In the genomic region with DNA sequence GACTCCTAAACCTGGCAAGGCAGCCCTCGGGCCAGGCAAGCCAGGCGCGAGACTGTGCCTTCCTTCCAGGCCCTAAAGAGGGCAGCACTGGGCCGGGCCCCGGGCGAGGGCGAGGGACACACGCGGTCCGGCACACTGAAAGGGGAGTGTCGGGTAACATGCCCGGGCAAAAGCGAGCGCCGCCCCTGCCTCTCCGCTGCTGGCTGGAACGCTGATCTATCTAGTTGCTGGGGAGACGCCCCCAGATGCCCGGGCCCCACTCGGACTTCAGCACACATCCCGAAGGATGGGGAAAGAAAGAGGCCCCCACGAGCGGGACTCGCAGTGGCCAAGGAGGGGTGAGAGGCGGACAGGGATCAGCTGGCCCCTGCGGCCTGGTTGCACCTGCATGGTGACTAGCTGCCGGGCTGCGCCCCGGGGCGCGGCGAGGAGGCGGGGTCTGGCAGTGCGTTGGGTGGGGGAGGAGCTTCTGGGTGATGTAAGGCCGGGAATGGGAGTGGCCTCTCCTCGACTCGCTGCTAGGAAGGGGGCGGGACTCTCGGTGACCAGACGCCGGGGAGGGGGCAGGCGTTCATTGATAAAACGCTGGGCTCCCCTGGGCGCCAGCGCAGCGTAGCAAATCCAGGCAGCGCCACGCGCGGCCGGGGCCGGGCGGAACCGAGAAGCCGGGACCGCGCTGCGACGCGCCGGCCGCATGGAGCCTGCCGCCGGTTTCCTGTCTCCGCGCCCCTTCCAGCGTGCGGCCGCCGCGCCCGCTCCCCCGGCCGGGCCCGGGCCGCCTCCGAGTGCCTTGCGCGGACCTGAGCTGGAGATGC, we compare ENCODE assay signal across 1 cellular context.
TF ChIP-seq lines count a peak whose summit lies in the region.

TSS of gene PLK3 (plus strand) at position 608 of the 815 bp plus-strand sequence. CDS start at position 695, 87 bp downstream.

TF ChIP-seq in HepG2, 621 proteins besides CTCF, POLR2A, EP300 and RAD21 (continued from another document and continues in another):
- TF ChIP-seq SNAPC5 (CRISPR knock-in tag; IDR thresholded peaks at IDR 0.05; ENCODE audit: borderline replicate concordance), result peak; percentile 80; the same call in 1 of the 2 replicates
- no peak for TF ChIP-seq TCF7 (IDR thresholded peaks at IDR 0.05; ENCODE audit: low read depth)
- peak; percentile 66 for TF ChIP-seq SPEN (CRISPR knock-in tag; IDR thresholded peaks at IDR 0.05; ENCODE audit: low read depth)
- peak; percentile 73; the same call in 1 of the 2 replicates for TF ChIP-seq MIER2 (CRISPR knock-in tag; IDR thresholded peaks at IDR 0.05)
- peak; percentile 81 for TF ChIP-seq ZNF691 (CRISPR knock-in tag; IDR thresholded peaks at IDR 0.05; ENCODE audit: borderline replicate concordance, low read depth)
- peak; percentile 84 for TF ChIP-seq ZNF335 (CRISPR knock-in tag; IDR thresholded peaks at IDR 0.05)
- TF ChIP-seq CHD4 (IDR thresholded peaks at IDR 0.05; ENCODE audit: borderline replicate concordance, low read length), result no peak
- TF ChIP-seq, protein P1, sequence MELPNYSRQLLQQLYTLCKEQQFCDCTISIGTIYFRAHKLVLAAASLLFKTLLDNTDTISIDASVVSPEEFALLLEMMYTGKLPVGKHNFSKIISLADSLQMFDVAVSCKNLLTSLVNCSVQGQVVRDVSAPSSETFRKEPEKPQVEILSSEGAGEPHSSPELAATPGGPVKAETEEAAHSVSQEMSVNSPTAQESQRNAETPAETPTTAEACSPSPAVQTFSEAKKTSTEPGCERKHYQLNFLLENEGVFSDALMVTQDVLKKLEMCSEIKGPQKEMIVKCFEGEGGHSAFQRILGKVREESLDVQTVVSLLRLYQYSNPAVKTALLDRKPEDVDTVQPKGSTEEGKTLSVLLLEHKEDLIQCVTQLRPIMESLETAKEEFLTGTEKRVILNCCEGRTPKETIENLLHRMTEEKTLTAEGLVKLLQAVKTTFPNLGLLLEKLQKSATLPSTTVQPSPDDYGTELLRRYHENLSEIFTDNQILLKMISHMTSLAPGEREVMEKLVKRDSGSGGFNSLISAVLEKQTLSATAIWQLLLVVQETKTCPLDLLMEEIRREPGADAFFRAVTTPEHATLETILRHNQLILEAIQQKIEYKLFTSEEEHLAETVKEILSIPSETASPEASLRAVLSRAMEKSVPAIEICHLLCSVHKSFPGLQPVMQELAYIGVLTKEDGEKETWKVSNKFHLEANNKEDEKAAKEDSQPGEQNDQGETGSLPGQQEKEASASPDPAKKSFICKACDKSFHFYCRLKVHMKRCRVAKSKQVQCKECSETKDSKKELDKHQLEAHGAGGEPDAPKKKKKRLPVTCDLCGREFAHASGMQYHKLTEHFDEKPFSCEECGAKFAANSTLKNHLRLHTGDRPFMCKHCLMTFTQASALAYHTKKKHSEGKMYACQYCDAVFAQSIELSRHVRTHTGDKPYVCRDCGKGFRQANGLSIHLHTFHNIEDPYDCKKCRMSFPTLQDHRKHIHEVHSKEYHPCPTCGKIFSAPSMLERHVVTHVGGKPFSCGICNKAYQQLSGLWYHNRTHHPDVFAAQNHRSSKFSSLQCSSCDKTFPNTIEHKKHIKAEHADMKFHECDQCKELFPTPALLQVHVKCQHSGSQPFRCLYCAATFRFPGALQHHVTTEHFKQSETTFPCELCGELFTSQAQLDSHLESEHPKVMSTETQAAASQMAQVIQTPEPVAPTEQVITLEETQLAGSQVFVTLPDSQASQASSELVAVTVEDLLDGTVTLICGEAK (IDR thresholded peaks at IDR 0.05), result no peak
- TF ChIP-seq, protein P1 (CRISPR knock-in tag; IDR thresholded peaks at IDR 0.05), result peak; percentile 74; the same call in 1 of the 2 replicates
- no peak for TF ChIP-seq MZF1 (CRISPR knock-in tag; IDR thresholded peaks at IDR 0.05; ENCODE audit: borderline replicate concordance)
- TF ChIP-seq, protein P2, sequence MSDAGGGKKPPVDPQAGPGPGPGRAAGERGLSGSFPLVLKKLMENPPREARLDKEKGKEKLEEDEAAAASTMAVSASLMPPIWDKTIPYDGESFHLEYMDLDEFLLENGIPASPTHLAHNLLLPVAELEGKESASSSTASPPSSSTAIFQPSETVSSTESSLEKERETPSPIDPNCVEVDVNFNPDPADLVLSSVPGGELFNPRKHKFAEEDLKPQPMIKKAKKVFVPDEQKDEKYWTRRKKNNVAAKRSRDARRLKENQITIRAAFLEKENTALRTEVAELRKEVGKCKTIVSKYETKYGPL (CRISPR knock-in tag; IDR thresholded peaks at IDR 0.05), result no peak
- peak; percentile 96 for TF ChIP-seq FOXC1 (CRISPR knock-in tag; IDR thresholded peaks at IDR 0.05; ENCODE audit: borderline replicate concordance)
- TF ChIP-seq MEIS1 (CRISPR knock-in tag; IDR thresholded peaks at IDR 0.05; ENCODE audit: borderline replicate concordance), result peak; percentile 85
- peak; percentile 41; the same call in 1 of the 2 replicates for TF ChIP-seq ZNF446 (CRISPR knock-in tag; IDR thresholded peaks at IDR 0.05)
- TF ChIP-seq RBM22 (optimal IDR thresholded peaks at IDR 0.05; ENCODE audit: low read length), result no peak
- peak; percentile 84 for TF ChIP-seq YEATS2 (CRISPR knock-in tag; IDR thresholded peaks at IDR 0.05; ENCODE audit: borderline replicate concordance)
- peak; percentile 77 for TF ChIP-seq ZNF24 (IDR thresholded peaks at IDR 0.05)
- peak; percentile 41 for TF ChIP-seq ELF1 (CRISPR knock-in tag; IDR thresholded peaks at IDR 0.05)
- peak; percentile 72 for TF ChIP-seq ZNF781 (CRISPR knock-in tag; IDR thresholded peaks at IDR 0.05; ENCODE audit: borderline replicate concordance, not compliant biosample characterization)
- TF ChIP-seq, protein P3, sequence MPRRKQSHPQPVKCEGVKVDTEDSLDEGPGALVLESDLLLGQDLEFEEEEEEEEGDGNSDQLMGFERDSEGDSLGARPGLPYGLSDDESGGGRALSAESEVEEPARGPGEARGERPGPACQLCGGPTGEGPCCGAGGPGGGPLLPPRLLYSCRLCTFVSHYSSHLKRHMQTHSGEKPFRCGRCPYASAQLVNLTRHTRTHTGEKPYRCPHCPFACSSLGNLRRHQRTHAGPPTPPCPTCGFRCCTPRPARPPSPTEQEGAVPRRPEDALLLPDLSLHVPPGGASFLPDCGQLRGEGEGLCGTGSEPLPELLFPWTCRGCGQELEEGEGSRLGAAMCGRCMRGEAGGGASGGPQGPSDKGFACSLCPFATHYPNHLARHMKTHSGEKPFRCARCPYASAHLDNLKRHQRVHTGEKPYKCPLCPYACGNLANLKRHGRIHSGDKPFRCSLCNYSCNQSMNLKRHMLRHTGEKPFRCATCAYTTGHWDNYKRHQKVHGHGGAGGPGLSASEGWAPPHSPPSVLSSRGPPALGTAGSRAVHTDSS (CRISPR knock-in tag; conservative IDR thresholded peaks at IDR 0.05), result no peak
- no peak; the same call in 1 of the 2 replicates for TF ChIP-seq ZNF614 (CRISPR knock-in tag; IDR thresholded peaks at IDR 0.05; ENCODE audit: borderline replicate concordance)
- no peak for TF ChIP-seq ZBTB37 (CRISPR knock-in tag; IDR thresholded peaks at IDR 0.05)
- TF ChIP-seq HHEX (CRISPR knock-in tag; IDR thresholded peaks at IDR 0.05), result no peak
- TF ChIP-seq CREB3 (CRISPR knock-in tag; IDR thresholded peaks at IDR 0.05), result no peak; the same call in 1 of the 2 replicates
- 0 out of 2 replicates have a peak, but pooled peaks have one; percentile 40 for TF ChIP-seq ZBTB7B (CRISPR knock-in tag; IDR thresholded peaks at IDR 0.05)
- TF ChIP-seq ZNF326 (CRISPR knock-in tag; IDR thresholded peaks at IDR 0.05; ENCODE audit: borderline replicate concordance), result no peak
- peak; percentile 82; the same call in 1 of the 2 replicates for TF ChIP-seq ZBTB26 (CRISPR knock-in tag; IDR thresholded peaks at IDR 0.05; ENCODE audit: borderline replicate concordance)
- no peak for TF ChIP-seq SOX6 (IDR thresholded peaks at IDR 0.05)
- TF ChIP-seq SOX6 (CRISPR knock-in tag; IDR thresholded peaks at IDR 0.05), result peak; percentile 83
- no peak for TF ChIP-seq SP1 (IDR thresholded peaks at IDR 0.05)
- peak; percentile 41 for TF ChIP-seq SP1 (CRISPR knock-in tag; IDR thresholded peaks at IDR 0.05)
- no peak for TF ChIP-seq EEA1 (CRISPR knock-in tag; IDR thresholded peaks at IDR 0.05; ENCODE audit: borderline replicate concordance)
- peak; percentile 76; the same call in 1 of the 2 replicates for TF ChIP-seq ZNF589 (CRISPR knock-in tag; conservative IDR thresholded peaks at IDR 0.05)
- TF ChIP-seq HOXA3 (CRISPR knock-in tag; IDR thresholded peaks at IDR 0.05), result peak; percentile 75
- no peak for TF ChIP-seq NR2F6 (IDR thresholded peaks at IDR 0.05)
- TF ChIP-seq NR2F6 (CRISPR knock-in tag; IDR thresholded peaks at IDR 0.05), result peak; percentile 51; the same call in 1 of the 2 replicates
- no peak for TF ChIP-seq ZKSCAN5 (CRISPR knock-in tag; IDR thresholded peaks at IDR 0.05)
